22 cellular contexts compared by ENCODE assay signal in the genomic region with DNA sequence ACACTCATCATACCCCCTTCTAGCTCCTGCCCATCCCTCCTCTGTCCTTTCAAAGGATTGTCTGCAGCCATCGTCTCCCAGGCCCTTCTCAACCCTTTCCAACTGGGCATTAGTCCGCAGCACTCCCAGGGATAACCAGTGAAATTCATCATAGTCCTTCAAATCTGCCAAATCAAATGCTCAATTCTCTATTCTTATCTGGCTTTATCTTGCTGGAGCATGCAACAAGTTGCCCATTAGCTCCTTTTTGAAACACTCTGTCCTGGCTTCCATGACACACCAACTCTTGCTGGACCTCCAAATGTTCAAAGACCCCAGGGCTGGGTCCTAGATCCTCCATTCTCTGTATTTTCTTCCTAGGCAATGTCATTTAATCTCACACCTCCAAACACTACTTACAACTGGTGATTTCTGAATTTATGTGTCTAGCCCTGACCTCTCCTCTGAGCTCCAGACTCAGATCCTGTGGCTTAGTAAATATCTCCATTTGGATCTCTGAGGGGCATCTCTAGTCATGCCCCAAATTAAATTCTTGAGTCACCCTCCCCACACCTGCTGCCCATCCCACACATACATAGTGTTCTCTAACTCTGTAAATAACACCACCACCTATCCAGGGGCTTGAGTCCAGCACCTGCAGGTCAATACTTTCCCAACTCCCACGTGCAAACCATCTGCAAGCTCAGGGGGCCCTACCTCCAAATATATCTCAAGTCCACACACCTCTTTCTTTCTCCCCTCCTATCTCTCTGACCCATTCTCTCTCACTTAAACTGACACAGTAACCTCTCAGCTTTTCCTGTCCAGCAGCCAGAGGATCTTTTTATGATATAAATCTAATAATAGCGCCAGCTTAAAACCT.
"Had no signal": no experiment of that assay in that cellular context is flagged by ENCODE, and none has a peak within 500 bp of the region (broad histone marks: within the 10 kb centered on the region; RNA-seq: fewer than 3 reads in every experiment).

No MANE protein-coding gene starts in this region.

- H3K36me3 Mint-ChIP-seq: activated naive CD4-positive, alpha-beta T cell treated with anti-CD3 and anti-CD28 coated beads, Interleukin-2, amount 10 ng/mL, durations not matched to agents 7 days and 5 days; brain; type B pancreatic cell had no signal

- H3K27ac ChIP-seq: gastroesophageal sphincter, heart left ventricle, testis had no signal

- H3K4me1 ChIP-seq: gastroesophageal sphincter had no signal

- H3K4me3 Mint-ChIP-seq: activated CD4-positive, alpha-beta T cell treated with anti-CD3 and anti-CD28 coated beads, Interleukin-2, amount 10 ng/mL, durations not matched to agents 24 days and 14 days; activated CD8-positive, alpha-beta T cell treated with anti-CD3 and anti-CD28 coated beads, Interleukin-2, amount 10 ng/mL, durations not matched to agents 7 days and 5 days; activated naive CD4-positive, alpha-beta T cell treated with anti-CD3 and anti-CD28 coated beads, Interleukin-2, amount 10 ng/mL, durations not matched to agents 7 days and 5 days; activated naive CD8-positive, alpha-beta T cell treated with anti-CD3 and anti-CD28 coated beads, Interleukin-2, amount 50 U/mL, for 24 hours; activated T-cell treated with anti-CD3 and anti-CD28 coated beads, Interleukin-2, amount 50 U/mL, for 4 hours; central memory CD8-positive, alpha-beta T cell; nephron; type B pancreatic cell had no signal

- H3K9me3 ChIP-seq: gastroesophageal sphincter, heart left ventricle, testis had no signal

- DNase-seq: activated CD4-positive, alpha-beta T cell treated with anti-CD3 and anti-CD28 coated beads, Interleukin-2, amount 10 ng/mL, durations not matched to agents 24 days and 14 days; activated CD8-positive, alpha-beta T cell treated with anti-CD3 and anti-CD28 coated beads, Interleukin-2, amount 10 ng/mL, durations not matched to agents 7 days and 5 days; activated effector memory CD4-positive, alpha-beta T cell treated with Interleukin-2 at 50 U/mL for 16 hours; activated naive CD4-positive, alpha-beta T cell treated with anti-CD3 and anti-CD28 coated beads, Interleukin-2, amount 10 ng/mL, durations not matched to agents 7 days and 5 days; activated naive CD8-positive, alpha-beta T cell treated with anti-CD3 and anti-CD28 coated beads, Interleukin-2, amount 50 U/mL, for 24 hours; activated T-cell treated with anti-CD3 and anti-CD28 coated beads, Interleukin-2, amount 50 U/mL, for 4 hours; anterior cingulate cortex; effector CD4-positive, alpha-beta T cell; heart left ventricle; kidney; nucleus accumbens; posterior cingulate gyrus; small intestine; stimulated activated CD4-positive, alpha-beta T cell treated with anti-CD3 and anti-CD28 coated beads, Interleukin-15, amount 100 ng/mL, for 24 hours; stimulated activated CD4-positive, alpha-beta T cell treated with anti-CD3 and anti-CD28 coated beads, Interleukin-2, amount 100 ng/mL, for 48 hours; T1000; testis had no signal

- H3K4me3 ChIP-seq: gastroesophageal sphincter, heart left ventricle, testis had no signal

- H3K27me3 ChIP-seq: testis had no signal

- H3K9me3 Mint-ChIP-seq: activated CD4-positive, alpha-beta T cell treated with anti-CD3 and anti-CD28 coated beads, Interleukin-2, amount 10 ng/mL, durations not matched to agents 24 days and 14 days; activated naive CD4-positive, alpha-beta T cell treated with anti-CD3 and anti-CD28 coated beads, Interleukin-2, amount 10 ng/mL, durations not matched to agents 7 days and 5 days; activated naive CD8-positive, alpha-beta T cell treated with anti-CD3 and anti-CD28 coated beads, Interleukin-2, amount 50 U/mL, for 24 hours; activated T-cell treated with anti-CD3 and anti-CD28 coated beads, Interleukin-2, amount 50 U/mL, for 4 hours; central memory CD8-positive, alpha-beta T cell; nephron; type B pancreatic cell had no signal

- ATAC-seq: activated CD8-positive, alpha-beta T cell treated with anti-CD3 and anti-CD28 coated beads, Interleukin-2, amount 10 ng/mL, durations not matched to agents 7 days and 5 days; activated naive CD8-positive, alpha-beta T cell treated with anti-CD3 and anti-CD28 coated beads, Interleukin-2, amount 50 U/mL, for 24 hours; activated T-cell treated with anti-CD3 and anti-CD28 coated beads, Interleukin-2, amount 50 U/mL, for 4 hours; gastroesophageal sphincter had no signal

- H3K27ac Mint-ChIP-seq: activated CD4-positive, alpha-beta T cell treated with anti-CD3 and anti-CD28 coated beads, Interleukin-2, amount 10 ng/mL, durations not matched to agents 24 days and 14 days; activated CD8-positive, alpha-beta T cell treated with anti-CD3 and anti-CD28 coated beads, Interleukin-2, amount 10 ng/mL, durations not matched to agents 7 days and 5 days; activated naive CD4-positive, alpha-beta T cell treated with anti-CD3 and anti-CD28 coated beads, Interleukin-2, amount 10 ng/mL, durations not matched to agents 7 days and 5 days; activated naive CD8-positive, alpha-beta T cell treated with anti-CD3 and anti-CD28 coated beads, Interleukin-2, amount 50 U/mL, for 24 hours; nephron; type B pancreatic cell had no signal

- H3K36me3 ChIP-seq: gastroesophageal sphincter, heart left ventricle had no signal
